29 cellular contexts compared by ENCODE assay signal in the genomic region with DNA sequence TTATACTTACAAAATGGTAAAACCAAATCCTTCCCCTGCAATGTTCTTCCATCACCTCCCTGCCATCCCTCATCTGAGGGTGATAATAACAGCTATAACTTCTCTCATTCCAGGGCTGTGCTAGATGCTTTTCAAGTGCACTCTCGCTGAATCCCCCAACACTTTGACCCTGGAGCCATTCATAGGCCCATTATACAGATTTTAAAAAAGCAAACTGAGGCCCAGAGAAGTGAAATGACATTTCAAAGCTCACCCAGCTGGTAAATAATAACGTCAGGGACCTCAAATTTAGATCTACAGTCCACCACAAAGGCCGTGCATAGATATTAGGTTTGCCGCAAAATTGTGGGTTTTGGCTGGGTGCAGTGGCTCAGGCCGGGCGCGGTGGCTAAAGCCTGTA.
"Had no signal": no experiment of that assay in that cellular context is flagged by ENCODE, and none has a peak within 500 bp of the region (broad histone marks: within the 10 kb centered on the region; RNA-seq: fewer than 3 reads in every experiment).

No MANE protein-coding gene starts in this region.

- H3K36me3 ChIP-seq: brain microvascular endothelial cell had no signal

- H3K27me3 Mint-ChIP-seq: activated CD4-positive, alpha-beta memory T cell treated with anti-CD3 and anti-CD28 coated beads for 36 hours; activated CD4-positive, alpha-beta T cell treated with anti-CD3 and anti-CD28 coated beads for 36 hours; activated CD4-positive, alpha-beta T cell treated with anti-CD3 and anti-CD28 coated beads, Interleukin-2, amount 10 ng/mL, durations not matched to agents 24 days and 14 days; activated naive CD4-positive, alpha-beta T cell treated with anti-CD3 and anti-CD28 coated beads, Interleukin-2, amount 50 U/mL, for 24 hours; activated T-cell treated with anti-CD3 and anti-CD28 coated beads, Interleukin-2, amount 50 U/mL, for 24 hours; effector memory CD8-positive, alpha-beta T cell had no signal

- H3K27me3 ChIP-seq: brain microvascular endothelial cell, esophagus muscularis mucosa, foreskin keratinocyte, gastroesophageal sphincter, heart right ventricle had no signal

- H3K9me3 Mint-ChIP-seq: effector memory CD8-positive, alpha-beta T cell had no signal

- DNase-seq: activated CD4-positive, alpha-beta memory T cell treated with anti-CD3 and anti-CD28 coated beads for 36 hours; activated CD4-positive, alpha-beta T cell treated with anti-CD3 and anti-CD28 coated beads for 36 hours; activated CD4-positive, alpha-beta T cell treated with anti-CD3 and anti-CD28 coated beads, Interleukin-2, amount 10 ng/mL, durations not matched to agents 24 days and 14 days; activated CD4-positive, CD25-positive, alpha-beta regulatory T cell; activated CD4-positive, CD25-positive, alpha-beta regulatory T cell treated with anti-CD3 and anti-CD28 coated beads, Interleukin-2, amount 50 U/mL, for 72 hours; activated CD8-positive, alpha-beta memory T cell treated with anti-CD3 and anti-CD28 coated beads, Interleukin-2, amount 50 U/mL, for 48 hours; activated gamma-delta T cell; activated naive CD4-positive, alpha-beta T cell; activated naive CD8-positive, alpha-beta T cell treated with anti-CD3 and anti-CD28 coated beads, Interleukin-2, amount 10 ng/mL, durations not matched to agents 7 days and 5 days; activated T-cell treated with anti-CD3 and anti-CD28 coated beads for 4 hours; activated T-cell treated with anti-CD3 and anti-CD28 coated beads, Interleukin-2, amount 50 U/mL, for 24 hours; activated T-cell treated with anti-CD3 and anti-CD28 coated beads, Interleukin-2, amount 50 U/mL, for 72 hours; amniotic stem cell; anterior cingulate cortex; brain microvascular endothelial cell; cortex of kidney; dermis blood vessel endothelial cell; effector CD4-positive, alpha-beta T cell; effector memory CD8-positive, alpha-beta T cell; erythroblast; foreskin keratinocyte; heart right ventricle; T-helper 2 cell had no signal

- FAIRE-seq: astrocyte, bronchial epithelial cell, colon had no signal

- H3K4me1 ChIP-seq: esophagus muscularis mucosa, gastroesophageal sphincter had no signal

- H3K27ac Mint-ChIP-seq: activated CD4-positive, alpha-beta memory T cell treated with anti-CD3 and anti-CD28 coated beads for 36 hours; activated CD4-positive, alpha-beta T cell treated with anti-CD3 and anti-CD28 coated beads for 36 hours; activated CD4-positive, alpha-beta T cell treated with anti-CD3 and anti-CD28 coated beads, Interleukin-2, amount 10 ng/mL, durations not matched to agents 24 days and 14 days; activated naive CD4-positive, alpha-beta T cell treated with anti-CD3 and anti-CD28 coated beads, Interleukin-2, amount 50 U/mL, for 24 hours; activated naive CD8-positive, alpha-beta T cell treated with anti-CD3 and anti-CD28 coated beads, Interleukin-2, amount 10 ng/mL, durations not matched to agents 7 days and 5 days; activated T-cell treated with anti-CD3 and anti-CD28 coated beads, Interleukin-2, amount 50 U/mL, for 24 hours; activated T-cell treated with anti-CD3 and anti-CD28 coated beads, Interleukin-2, amount 50 U/mL, for 72 hours; effector memory CD8-positive, alpha-beta T cell had no signal

- ATAC-seq: activated CD4-positive, alpha-beta T cell treated with anti-CD3 and anti-CD28 coated beads for 36 hours; activated T-cell treated with anti-CD3 and anti-CD28 coated beads, Interleukin-2, amount 50 U/mL, for 72 hours; effector memory CD8-positive, alpha-beta T cell; foreskin keratinocyte; gastroesophageal sphincter; heart right ventricle had no signal

- H3K4me3 Mint-ChIP-seq: activated CD4-positive, alpha-beta memory T cell treated with anti-CD3 and anti-CD28 coated beads for 36 hours; activated CD4-positive, alpha-beta T cell treated with anti-CD3 and anti-CD28 coated beads for 36 hours; activated CD4-positive, alpha-beta T cell treated with anti-CD3 and anti-CD28 coated beads, Interleukin-2, amount 10 ng/mL, durations not matched to agents 24 days and 14 days; activated naive CD4-positive, alpha-beta T cell treated with anti-CD3 and anti-CD28 coated beads, Interleukin-2, amount 50 U/mL, for 24 hours; activated naive CD8-positive, alpha-beta T cell treated with anti-CD3 and anti-CD28 coated beads, Interleukin-2, amount 10 ng/mL, durations not matched to agents 7 days and 5 days; activated T-cell treated with anti-CD3 and anti-CD28 coated beads, Interleukin-2, amount 50 U/mL, for 24 hours; activated T-cell treated with anti-CD3 and anti-CD28 coated beads, Interleukin-2, amount 50 U/mL, for 72 hours; effector memory CD8-positive, alpha-beta T cell had no signal

- H3K4me3 ChIP-seq: esophagus muscularis mucosa, gastroesophageal sphincter, heart right ventricle had no signal

- H3K27ac ChIP-seq: brain microvascular endothelial cell, esophagus muscularis mucosa, foreskin keratinocyte, gastroesophageal sphincter, heart right ventricle had no signal
